In genomic region chr14:103920981-103921854, GRCh38 we compare ENCODE assay signal across 8 cellular contexts. TPM values are rescaled to one million over a fixed set of nuclear protein-coding genes. Genes with fewer than 3 reads are reported as not detected.
DNase-seq lines count a peak whose midpoint lies in the region; ATAC-seq, FAIRE-seq and TF ChIP-seq lines count a peak whose summit lies in the region.

No MANE protein-coding gene starts in this region.

- peak overlapping the region; percentile 94 for H3K4me3 ChIP-seq in left ventricle myocardium inferior

- TF ChIP-seq CTCF in left ventricle myocardium inferior (IDR thresholded peaks at IDR 0.05; ENCODE audit: borderline replicate concordance) (peak; percentile 99), progenitor cell of endocrine pancreas (IDR thresholded peaks at IDR 0.05; ENCODE audit: unreplicated experiment) (peak; percentile 99)

- H3K36me3 Mint-ChIP-seq in progenitor cell of endocrine pancreas (ENCODE audit: insufficient read depth) = no peaks in the 10 kb centered on the region

- peak; percentile 92 for ATAC-seq in HG02852 (IDR thresholded peaks at IDR 0.05; ENCODE audit: unreplicated experiment)

- H3K27ac Mint-ChIP-seq in progenitor cell of endocrine pancreas = peak overlapping the region; percentile 82

- H3K27ac ChIP-seq in left ventricle myocardium inferior (replicated peaks) = peak overlapping the region; percentile 95

- DNase-seq in GM12892 (ENCODE audit: insufficient read length) (peak; percentile 92), NCI-H1436 treated with DMSO at 0.1 percent for 48 hours (lab: John Stamatoyannopoulos, UW) (peak; percentile 51), T follicular helper cell (ENCODE audit: low read depth) (peak; percentile 92), amniotic stem cell (lab: John Stamatoyannopoulos, UW) (peak; percentile 82), left ventricle myocardium inferior (peak; percentile 92), progenitor cell of endocrine pancreas (ENCODE audit: low spot score, unreplicated experiment) (peak; percentile 94), ureter (ENCODE audit: low spot score) (peak; percentile 93)

- peak overlapping the region; percentile 84 for H3K4me3 Mint-ChIP-seq in progenitor cell of endocrine pancreas (ENCODE audit: low read depth)

- no peaks in the 10 kb centered on the region for H3K27me3 Mint-ChIP-seq in progenitor cell of endocrine pancreas

- H3K36me3 ChIP-seq in left ventricle myocardium inferior = peaks cover 3% of the 10 kb centered on the region

- peak; percentile 99 for FAIRE-seq in GM12892 (lab: Jason Lieb, UNC)

- peaks cover 57% of the 10 kb centered on the region for H3K4me1 ChIP-seq in left ventricle myocardium inferior

- H3K9me3 Mint-ChIP-seq in progenitor cell of endocrine pancreas (ENCODE audit: low read depth) = no peaks in the 10 kb centered on the region

- no peaks in the 10 kb centered on the region for H3K9me3 ChIP-seq in left ventricle myocardium inferior (replicated peaks)

- peak; percentile 89 for TF ChIP-seq POLR2A in GM12892 (IDR thresholded peaks at IDR 0.05; ENCODE audit: low read depth, low read length)

- peaks cover 5% of the 10 kb centered on the region for H3K4me1 Mint-ChIP-seq in progenitor cell of endocrine pancreas (ENCODE audit: low read depth)

- intact Hi-C loops in left ventricle myocardium inferior (cut with micrococcal nuclease) = no loop called here

- peaks cover 16% of the 10 kb centered on the region for H3K27me3 ChIP-seq in left ventricle myocardium inferior (ENCODE audit: low read depth)

RNA-seq across cellular contexts. Expression of gene TDRD9, which starts 7.0 kb away (rescaled TPM):
- not detected for polyA plus RNA-seq in GM12892 (2012; ENCODE audit: missing spikeins)
- 4.8 TPM for total RNA-seq in left ventricle myocardium inferior
- not detected in 2 replicates for total RNA-seq in progenitor cell of endocrine pancreas
- total RNA-seq in ureter = 2.8 TPM

RNA-seq across cellular contexts. Expression of gene RD3L, which starts 21.1 kb away (rescaled TPM):
- not detected for polyA plus RNA-seq in GM12892 (2012; ENCODE audit: missing spikeins)
- total RNA-seq in left ventricle myocardium inferior (30.7 TPM), progenitor cell of endocrine pancreas (not detected in 2 replicates), ureter (not detected)

Comparison
In these comparisons a context has a peak if more than half of its experiments do, and no peak if none do; other contexts are left out.
1. Peak in every context shown above with its lines: DNase-seq, ATAC-seq, H3K4me3 ChIP-seq and H3K27ac ChIP-seq.
2. RNA of gene RD3L, which starts 21.1 kb away (total RNA-seq): 30.7 TPM in left ventricle myocardium inferior (single experiment); not detected in progenitor cell of endocrine pancreas and not detected in ureter (single experiment); every median in the first group is over 10 times any median in the second.